16 cellular contexts compared by ENCODE assay signal in the genomic region with DNA sequence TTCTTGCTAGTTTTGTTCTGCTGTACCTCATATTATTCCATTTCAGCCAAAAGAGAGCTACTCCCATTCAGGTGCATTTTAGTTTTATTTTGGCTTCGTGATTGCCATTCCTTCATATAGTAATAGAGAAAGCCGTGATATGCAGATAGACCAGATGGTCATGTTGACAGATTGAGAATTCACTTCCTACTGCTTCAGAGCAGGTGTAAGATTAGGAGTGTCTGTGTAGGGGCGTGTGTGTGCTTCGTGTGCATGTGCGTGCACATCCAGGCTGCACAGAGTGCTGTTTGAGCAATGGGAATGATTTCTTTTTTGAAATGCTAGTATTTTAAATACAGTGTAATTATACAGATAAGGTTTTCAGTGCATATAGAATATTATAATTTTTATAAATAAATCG. TPM values are rescaled to one million over a fixed set of nuclear protein-coding genes. Genes with fewer than 3 reads are reported as not detected.
A peak's percentile ranks its signal among the peaks of the same experiment; 100 is the strongest.
DNase-seq lines count a peak whose midpoint lies in the region; ATAC-seq and TF ChIP-seq lines count a peak whose summit lies in the region.
"Had no signal": no experiment of that assay in that cellular context is flagged by ENCODE, and none has a peak within 500 bp of the region (broad histone marks: within the 10 kb centered on the region; RNA-seq: fewer than 3 reads in every experiment).

No MANE protein-coding gene starts in this region.

- H2AFZ ChIP-seq in PC-9 = no peak overlapping the region
- H2AFZ ChIP-seq: parathyroid adenoma had no signal

- H3K27me3 ChIP-seq in Panc1 (ENCODE audit: control insufficient read depth, insufficient read depth, low read length) (no peaks in the 10 kb centered on the region), BE2C (no peaks in the 10 kb centered on the region), PC-9 (ENCODE audit: insufficient read depth, low read depth) (no peaks in the 10 kb centered on the region)
- H3K27me3 ChIP-seq: breast epithelium, uterus had no signal

- H3K4me3 ChIP-seq in Panc1 (ENCODE audit: low read depth in 2 of 2, low read length in 2 of 2) (no peak overlapping the region), BE2C (ENCODE audit: low read depth, low read length) (no peak overlapping the region), PC-9 (no peak overlapping the region)
- H3K4me3 ChIP-seq: breast epithelium, uterus had no signal

- TF ChIP-seq CTCF in Panc1 (IDR thresholded peaks at IDR 0.05) (no peak), BE2C (IDR thresholded peaks at IDR 0.05; ENCODE audit: low read depth, low read length) (no peak), PC-9 (conservative IDR thresholded peaks at IDR 0.05) (no peak)

- peak; percentile 49 for DNase-seq in COLO668 (lab: John Stamatoyannopoulos, UW; ENCODE audit: unreplicated experiment)
- peak; percentile 93 for DNase-seq in G401 (ENCODE audit: low spot score)
- DNase-seq in Panc1 (ENCODE audit: low read depth, low spot score) = no peak
- DNase-seq in medulla oblongata (ENCODE audit: extremely low spot score) = peak; percentile 8
- no peak for DNase-seq in BE2C
- DNase-seq in PC-9 = no peak
- no peak for DNase-seq in T-helper 9 cell
- DNase-seq in activated CD4-positive, alpha-beta T cell treated with anti-CD3 and anti-CD28 coated beads for 36 hours = no peak
- DNase-seq: activated CD8-positive, alpha-beta T cell treated with anti-CD3 and anti-CD28 coated beads, Interleukin-2, amount 10 ng/mL, durations not matched to agents 7 days and 5 days; activated effector memory CD4-positive, alpha-beta T cell treated with anti-CD3 and anti-CD28 coated beads, Interleukin-2, amount 50 U/mL, for 16 hours; endodermal cell; RPMI8226; uterus had no signal

- H3K27ac Mint-ChIP-seq in activated CD4-positive, alpha-beta T cell treated with anti-CD3 and anti-CD28 coated beads for 36 hours = no peak overlapping the region
- H3K27ac Mint-ChIP-seq: activated CD8-positive, alpha-beta T cell treated with anti-CD3 and anti-CD28 coated beads, Interleukin-2, amount 10 ng/mL, durations not matched to agents 7 days and 5 days; B cell; endodermal cell had no signal

- H3K36me3 ChIP-seq in Panc1 (ENCODE audit: control insufficient read depth, insufficient read depth, low read length) (no peaks in the 10 kb centered on the region; the same call in 1 of the 2 replicates), BE2C (peaks cover 4% of the 10 kb centered on the region), PC-9 (ENCODE audit: low read depth) (no peaks in the 10 kb centered on the region)
- H3K36me3 ChIP-seq: breast epithelium, uterus had no signal

- in situ Hi-C loops in G401 (cut with HindIII; ENCODE audit: low sequenced_read_pairs) = no loop called here
- in situ Hi-C loops in Panc1 (cut with HindIII; ENCODE audit: low pct_unique_long_range_greater_than_20kb, low sequenced_read_pairs) = no loop called here

- H3K4me3 Mint-ChIP-seq in activated CD4-positive, alpha-beta T cell treated with anti-CD3 and anti-CD28 coated beads for 36 hours = no peak overlapping the region
- H3K4me3 Mint-ChIP-seq: activated CD8-positive, alpha-beta T cell treated with anti-CD3 and anti-CD28 coated beads, Interleukin-2, amount 10 ng/mL, durations not matched to agents 7 days and 5 days; B cell; endodermal cell had no signal

- no peaks in the 10 kb centered on the region for H3K9me2 ChIP-seq in PC-9 (ENCODE audit: insufficient read depth)

- POLR2A ChIA-PET in Panc1 (lab: Charles Lee) (interaction anchor here (0.7 kb wide), 1 partner anchor 1441 kb away, joined by 4 read pairs; no protein-coding TSS in a partner anchor), PC-9 (lab: Charles Lee; ENCODE audit: unreplicated experiment) (no interaction called here)
- POLR2A ChIA-PET in activated CD4-positive, alpha-beta T cell treated with anti-CD3 and anti-CD28 coated beads for 36 hours (lab: Charles Lee) = no interaction called here

- H3K79me2 ChIP-seq in PC-9 (ENCODE audit: low read depth) = peaks cover 79% of the 10 kb centered on the region

- intact Hi-C loops in Panc1 (cut with micrococcal nuclease; ENCODE audit: unreplicated experiment) = no loop called here
- intact Hi-C loops in PC-9 (cut with micrococcal nuclease; ENCODE audit: unreplicated experiment) = no loop called here
- intact Hi-C loops in activated CD4-positive, alpha-beta T cell treated with anti-CD3 and anti-CD28 coated beads for 36 hours (cut with DNase I, micrococcal nuclease) = no loop called here

- H3K4me1 Mint-ChIP-seq in activated CD4-positive, alpha-beta T cell treated with anti-CD3 and anti-CD28 coated beads for 36 hours = peaks cover 8% of the 10 kb centered on the region
- H3K4me1 Mint-ChIP-seq: B cell, endodermal cell had no signal

- H3F3A ChIP-seq in PC-9 (ENCODE audit: insufficient read depth, low read depth) = no peaks in the 10 kb centered on the region

- H3K9me3 ChIP-seq in Panc1 (ENCODE audit: control insufficient read depth, insufficient read depth, low read depth, low read length) (no peaks in the 10 kb centered on the region), BE2C (no peaks in the 10 kb centered on the region), PC-9 (ENCODE audit: insufficient read depth, low read depth) (no peaks in the 10 kb centered on the region)
- H3K9me3 ChIP-seq: breast epithelium, uterus had no signal

- H3K27me3 Mint-ChIP-seq in activated CD4-positive, alpha-beta T cell treated with anti-CD3 and anti-CD28 coated beads for 36 hours = peaks cover 5% of the 10 kb centered on the region

- H3K4me1 ChIP-seq in Panc1 (ENCODE audit: control insufficient read depth, insufficient read depth, low read length) (peaks cover 36% of the 10 kb centered on the region), BE2C (no peaks in the 10 kb centered on the region), PC-9 (replicated peaks; ENCODE audit: insufficient read depth) (peaks cover 5% of the 10 kb centered on the region; the same call in 1 of the 2 replicates)
- H3K4me1 ChIP-seq: breast epithelium, parathyroid adenoma had no signal

- H3K9me3 Mint-ChIP-seq in activated CD4-positive, alpha-beta T cell treated with anti-CD3 and anti-CD28 coated beads for 36 hours (ENCODE audit: low read depth) = no peaks in the 10 kb centered on the region
- H3K9me3 Mint-ChIP-seq: endodermal cell had no signal

- ATAC-seq in Panc1 = no peak
- ATAC-seq in activated CD4-positive, alpha-beta T cell treated with anti-CD3 and anti-CD28 coated beads for 36 hours = no peak
- ATAC-seq: activated CD8-positive, alpha-beta T cell treated with anti-CD3 and anti-CD28 coated beads, Interleukin-2, amount 10 ng/mL, durations not matched to agents 7 days and 5 days had no signal

- H3K27ac ChIP-seq in Panc1 (ENCODE audit: low read length) = 0 out of 2 replicates have a peak overlapping the region, but pooled peaks have one; percentile 17
- H3K27ac ChIP-seq in PC-9 = no peak overlapping the region
- H3K27ac ChIP-seq: breast epithelium, parathyroid adenoma, uterus had no signal

- H4K20me1 ChIP-seq in PC-9 (ENCODE audit: insufficient read depth) = no peaks in the 10 kb centered on the region

- BruUV-seq in Panc1 (replicated peaks; lab: Mats Ljungman, UMichigan) = no TSS peak
- no TSS peak for BruUV-seq in PC-9 (replicated peaks; lab: Mats Ljungman, UMichigan)

- peaks cover 2% of the 10 kb centered on the region for H3K36me3 Mint-ChIP-seq in activated CD4-positive, alpha-beta T cell treated with anti-CD3 and anti-CD28 coated beads for 36 hours (ENCODE audit: low read depth)

- H3K4me2 ChIP-seq in PC-9 = no peak overlapping the region

- CTCF ChIA-PET in Panc1 (lab: Charles Lee) = no interaction called here
- CTCF ChIA-PET in PC-9 (lab: Charles Lee) = no interaction called here
- CTCF ChIA-PET in activated CD4-positive, alpha-beta T cell treated with anti-CD3 and anti-CD28 coated beads for 36 hours (lab: Charles Lee) = interaction anchor here (2.2 to 3.9 kb wide), 2 partner anchors 43 to 51 kb away, joined by 10 to 19 read pairs; no protein-coding TSS in a partner anchor

RNA-seq across cellular contexts. Expression of a gene that starts 10.3 kb away (rescaled TPM):
- 0.37 and 0.47 TPM in 2 replicates for total RNA-seq in G401 (2014; rRNA removed; shearing (Covaris generic))
- total RNA-seq in Panc1 (2021; ENCODE audit: unreplicated experiment) = 20.9 TPM
- 6.6 TPM for polyA plus RNA-seq in Panc1 (2012; ENCODE audit: insufficient read length)
- 6.0 TPM for polyA plus RNA-seq in BE2C (2012; ENCODE audit: insufficient read depth, insufficient read length, low read depth)
- 26.7 and 32.8 TPM in 2 replicates for total RNA-seq in PC-9 (2021)
- 1 to 10 TPM; 3.0 to 3.2 TPM for total RNA-seq in activated CD4-positive, alpha-beta T cell treated with anti-CD3 and anti-CD28 coated beads for 36 hours

Comparison
In these comparisons a context has a peak if more than half of its experiments do, and no peak if none do; other contexts are left out.
1. DNase-seq: peak in COLO668 (single experiment), G401 (single experiment) and medulla oblongata (single experiment); none in Panc1 (single experiment), BE2C (single experiment), PC-9 (0 of 2), T-helper 9 cell (single experiment) and activated CD4-positive, alpha-beta T cell treated with anti-CD3 and anti-CD28 coated beads for 36 hours (single experiment).